Comparison of ENCODE assay signal across 17 cellular contexts in genomic region chr3:44363591-44363990, GRCh38. TPM values are rescaled to one million over a fixed set of nuclear protein-coding genes. Genes with fewer than 3 reads are reported as not detected.
A peak's percentile ranks its signal among the peaks of the same experiment; 100 is the strongest.
DNase-seq lines count a peak whose midpoint lies in the region; ATAC-seq and TF ChIP-seq lines count a peak whose summit lies in the region.
"Had no signal": no experiment of that assay in that cellular context is flagged by ENCODE, and none has a peak within 500 bp of the region (broad histone marks: within the 10 kb centered on the region; RNA-seq: fewer than 3 reads in every experiment).

No MANE protein-coding gene starts in this region.

- H3K9ac ChIP-seq in neural progenitor cell: no peak overlapping the region

- peaks cover 8% of the 10 kb centered on the region for H4K20me1 ChIP-seq in neural progenitor cell (ENCODE audit: low read depth)

- intact Hi-C loops in esophagus muscularis mucosa (cut with DNase I): no loop called here

- H3K27me3 ChIP-seq in esophagus muscularis mucosa (no peaks in the 10 kb centered on the region), neural progenitor cell (no peaks in the 10 kb centered on the region)
- H3K27me3 ChIP-seq: colonic mucosa had no signal

- no peak for TF ChIP-seq POLR2A in esophagus muscularis mucosa (IDR thresholded peaks at IDR 0.05; ENCODE audit: low read depth)

- H3K4me2 ChIP-seq in neural progenitor cell: no peak overlapping the region

- H3K36me3 ChIP-seq in esophagus muscularis mucosa (peaks cover under 1 to 43% (median 16%) of the 10 kb centered on the region in 4 donors), neural progenitor cell (peaks cover 6% of the 10 kb centered on the region)
- H3K36me3 ChIP-seq: colonic mucosa had no signal

- no peaks in the 10 kb centered on the region for H3K9me3 ChIP-seq in esophagus muscularis mucosa
- no peaks in the 10 kb centered on the region for H3K9me3 ChIP-seq in neural progenitor cell (ENCODE audit: low read depth)
- H3K9me3 ChIP-seq: colonic mucosa had no signal

- no peak for TF ChIP-seq CTCF in 22Rv1 (IDR thresholded peaks at IDR 0.05)
- TF ChIP-seq CTCF in esophagus muscularis mucosa (IDR thresholded peaks at IDR 0.05): no peak
- no peak for TF ChIP-seq CTCF in neural progenitor cell (IDR thresholded peaks at IDR 0.05)

- H3K9me3 Mint-ChIP-seq in activated T-cell treated with anti-CD3 and anti-CD28 coated beads, Interleukin-2, amount 50 U/mL, for 24 hours: no peaks in the 10 kb centered on the region
- no peaks in the 10 kb centered on the region for H3K9me3 Mint-ChIP-seq in stimulated activated effector memory CD8-positive, alpha-beta T cell treated with anti-CD3 and anti-CD28 coated beads, Interleukin-12 subunit alpha, Interleukin-12 subunit beta, amount 100 ng/mL, for 72 hours
- no peaks in the 10 kb centered on the region for H3K9me3 Mint-ChIP-seq in neural progenitor cell
- H3K9me3 Mint-ChIP-seq: activated B cell treated with CpG ODN at 0.5 μM for 24 hours; CD4-positive, CD25-positive, alpha-beta regulatory T cell had no signal

- H3K4me1 ChIP-seq in esophagus muscularis mucosa: no peaks in the 10 kb centered on the region
- H3K4me1 ChIP-seq in neural progenitor cell: peaks cover 17% of the 10 kb centered on the region
- H3K4me1 ChIP-seq: colonic mucosa had no signal

- WGBS in esophagus muscularis mucosa: 100% methylated on average over 2 of the region's 2 CpGs

- peaks cover 17% of the 10 kb centered on the region for H3F3A ChIP-seq in neural progenitor cell (ENCODE audit: low read depth)

- H3K27ac ChIP-seq in 22Rv1 (peak overlapping the region; percentile 71), esophagus muscularis mucosa (replicated peaks in 1 of 4) (no peak overlapping the region), neural progenitor cell (no peak overlapping the region)
- H3K27ac ChIP-seq: colonic mucosa had no signal

- H3K27ac Mint-ChIP-seq in activated T-cell treated with anti-CD3 and anti-CD28 coated beads, Interleukin-2, amount 50 U/mL, for 24 hours: no peak overlapping the region
- no peak overlapping the region for H3K27ac Mint-ChIP-seq in stimulated activated effector memory CD8-positive, alpha-beta T cell treated with anti-CD3 and anti-CD28 coated beads, Interleukin-12 subunit alpha, Interleukin-12 subunit beta, amount 100 ng/mL, for 72 hours
- H3K27ac Mint-ChIP-seq in neural progenitor cell: no peak overlapping the region
- H3K27ac Mint-ChIP-seq: activated B cell treated with CpG ODN at 0.5 μM for 24 hours; CD4-positive, CD25-positive, alpha-beta regulatory T cell had no signal

- peak; percentile 83 for ATAC-seq in GM19452 (IDR thresholded peaks at IDR 0.05; ENCODE audit: unreplicated experiment)
- ATAC-seq in HG03139 (IDR thresholded peaks at IDR 0.05; ENCODE audit: unreplicated experiment): peak; percentile 61
- ATAC-seq in stimulated activated effector memory CD8-positive, alpha-beta T cell treated with anti-CD3 and anti-CD28 coated beads, Interleukin-12 subunit alpha, Interleukin-12 subunit beta, amount 100 ng/mL, for 72 hours: no peak

- H3K4me3 Mint-ChIP-seq in activated T-cell treated with anti-CD3 and anti-CD28 coated beads, Interleukin-2, amount 50 U/mL, for 24 hours: no peak overlapping the region
- H3K4me3 Mint-ChIP-seq in stimulated activated effector memory CD8-positive, alpha-beta T cell treated with anti-CD3 and anti-CD28 coated beads, Interleukin-12 subunit alpha, Interleukin-12 subunit beta, amount 100 ng/mL, for 72 hours: no peak overlapping the region
- H3K4me3 Mint-ChIP-seq in neural progenitor cell: no peak overlapping the region
- H3K4me3 Mint-ChIP-seq: activated B cell treated with CpG ODN at 0.5 μM for 24 hours; CD4-positive, CD25-positive, alpha-beta regulatory T cell had no signal

- no peak for TF ChIP-seq EP300 in esophagus muscularis mucosa (IDR thresholded peaks at IDR 0.05)

- peaks cover 5% of the 10 kb centered on the region for H3K79me2 ChIP-seq in neural progenitor cell (ENCODE audit: low read depth)

- no peaks in the 10 kb centered on the region for H3K4me1 Mint-ChIP-seq in activated T-cell treated with anti-CD3 and anti-CD28 coated beads, Interleukin-2, amount 50 U/mL, for 24 hours (ENCODE audit: low read depth)
- H3K4me1 Mint-ChIP-seq in stimulated activated effector memory CD8-positive, alpha-beta T cell treated with anti-CD3 and anti-CD28 coated beads, Interleukin-12 subunit alpha, Interleukin-12 subunit beta, amount 100 ng/mL, for 72 hours: no peaks in the 10 kb centered on the region
- H3K4me1 Mint-ChIP-seq in neural progenitor cell: peaks cover 18% of the 10 kb centered on the region
- H3K4me1 Mint-ChIP-seq: activated B cell treated with CpG ODN at 0.5 μM for 24 hours had no signal

- H3K4me3 ChIP-seq in esophagus muscularis mucosa (no peak overlapping the region), neural progenitor cell (no peak overlapping the region)
- H3K4me3 ChIP-seq: colonic mucosa had no signal

- DNase-seq in kidney glomerular epithelial cell (lab: John Stamatoyannopoulos, UW) (peak; percentile 56), esophagus muscularis mucosa (ENCODE audit: extremely low spot score) (no peak), neural progenitor cell (ENCODE audit: low spot score) (no peak)
- no peak for DNase-seq in activated T-cell treated with anti-CD3 and anti-CD28 coated beads, Interleukin-2, amount 50 U/mL, for 24 hours
- DNase-seq in stimulated activated effector memory CD8-positive, alpha-beta T cell treated with anti-CD3 and anti-CD28 coated beads, Interleukin-12 subunit alpha, Interleukin-12 subunit beta, amount 100 ng/mL, for 72 hours (ENCODE audit: low spot score in 2 of 2): no peak
- DNase-seq: 8988T; activated B cell treated with CpG ODN at 0.5 μM for 24 hours; activated gamma-delta T cell; aorta; CD4-positive, CD25-positive, alpha-beta regulatory T cell; colonic mucosa; NCI-H1417 treated with DMSO at 0.1 percent for 48 hours; stimulated activated CD4-positive, alpha-beta T cell treated with anti-CD3 and anti-CD28 coated beads, Interleukin-4, amount 100 ng/mL, for 1 hour; T-helper 1 cell had no signal

- no peak overlapping the region for H2AFZ ChIP-seq in neural progenitor cell (replicated peaks)

- no peaks in the 10 kb centered on the region for H3K27me3 Mint-ChIP-seq in activated T-cell treated with anti-CD3 and anti-CD28 coated beads, Interleukin-2, amount 50 U/mL, for 24 hours
- H3K27me3 Mint-ChIP-seq in neural progenitor cell (ENCODE audit: insufficient read depth, low read depth): no peaks in the 10 kb centered on the region
- H3K27me3 Mint-ChIP-seq: activated B cell treated with CpG ODN at 0.5 μM for 24 hours; CD4-positive, CD25-positive, alpha-beta regulatory T cell had no signal

- peaks cover 44% of the 10 kb centered on the region for H3K36me3 Mint-ChIP-seq in activated T-cell treated with anti-CD3 and anti-CD28 coated beads, Interleukin-2, amount 50 U/mL, for 24 hours (ENCODE audit: low read depth)
- peaks cover 6% of the 10 kb centered on the region for H3K36me3 Mint-ChIP-seq in stimulated activated effector memory CD8-positive, alpha-beta T cell treated with anti-CD3 and anti-CD28 coated beads, Interleukin-12 subunit alpha, Interleukin-12 subunit beta, amount 100 ng/mL, for 72 hours
- peaks cover 2% of the 10 kb centered on the region for H3K36me3 Mint-ChIP-seq in neural progenitor cell

RNA-seq across cellular contexts. Expression of gene TCAIM, which starts 25.0 kb away (rescaled TPM):
- 10 to 100 TPM; 32.0 to 46.4 (median 36.5) TPM for total RNA-seq in esophagus muscularis mucosa
- 22.0 and 31.8 TPM in 2 replicates for total RNA-seq in neural progenitor cell (ENCODE audit: low replicate concordance)
